10 cellular contexts compared by ENCODE assay signal in genomic region chr6:16676978-16677377, GRCh38.
DNase-seq lines count a peak whose midpoint lies in the region; TF ChIP-seq lines count a peak whose summit lies in the region.
"Had no signal": no experiment of that assay in that cellular context is flagged by ENCODE, and none has a peak within 500 bp of the region (broad histone marks: within the 10 kb centered on the region; RNA-seq: fewer than 3 reads in every experiment).

No MANE protein-coding gene starts in this region.

- peaks cover 21 to 29% of the 10 kb centered on the region in 2 donors for H3K36me3 Mint-ChIP-seq in CD4-positive, alpha-beta memory T cell
- H3K36me3 Mint-ChIP-seq in endodermal cell (ENCODE audit: low read depth) (no peaks in the 10 kb centered on the region), neural progenitor cell (no peaks in the 10 kb centered on the region)

- H3K27me3 Mint-ChIP-seq in CD4-positive, alpha-beta memory T cell, result no peaks in the 10 kb centered on the region
- H3K27me3 Mint-ChIP-seq in endodermal cell (ENCODE audit: insufficient read depth), result no peaks in the 10 kb centered on the region
- H3K27me3 Mint-ChIP-seq in neural progenitor cell (ENCODE audit: insufficient read depth, low read depth), result no peaks in the 10 kb centered on the region

- H3K27ac Mint-ChIP-seq in CD4-positive, alpha-beta memory T cell, result peak overlapping the region in 6 of 7 donors; percentile 17 to 85 (median 38)
- H3K27ac Mint-ChIP-seq in endodermal cell, result peak overlapping the region; percentile 15
- no peak overlapping the region for H3K27ac Mint-ChIP-seq in neural progenitor cell

- no peak overlapping the region for H3K27ac ChIP-seq in CD4-positive, alpha-beta memory T cell (ENCODE audit: low read depth, low read length)
- no peak overlapping the region for H3K27ac ChIP-seq in endodermal cell (ENCODE audit: low read depth, low read length)
- no peak overlapping the region for H3K27ac ChIP-seq in neural progenitor cell

- no peak overlapping the region for H3K4me2 ChIP-seq in neural progenitor cell

- TF ChIP-seq CTCF in endodermal cell (conservative IDR thresholded peaks at IDR 0.05), result no peak
- TF ChIP-seq CTCF in neural progenitor cell (IDR thresholded peaks at IDR 0.05), result no peak

- peaks cover 31% of the 10 kb centered on the region for H3K4me1 ChIP-seq in CD4-positive, alpha-beta memory T cell (ENCODE audit: insufficient read depth, low read length)
- no peaks in the 10 kb centered on the region for H3K4me1 ChIP-seq in endodermal cell (ENCODE audit: control insufficient read depth, insufficient read depth, low read length)
- peaks cover 12% of the 10 kb centered on the region for H3K4me1 ChIP-seq in neural progenitor cell

- H3K27me3 ChIP-seq in CD4-positive, alpha-beta memory T cell (ENCODE audit: insufficient read depth, low read length), result no peaks in the 10 kb centered on the region
- H3K27me3 ChIP-seq in MG63 (no peaks in the 10 kb centered on the region), endodermal cell (ENCODE audit: control insufficient read depth, insufficient read depth, low read length, poor library complexity, severe bottlenecking) (no peaks in the 10 kb centered on the region), neural progenitor cell (no peaks in the 10 kb centered on the region)

- H3K36me3 ChIP-seq in CD4-positive, alpha-beta memory T cell (ENCODE audit: insufficient read depth, low read length), result no peaks in the 10 kb centered on the region
- H3K36me3 ChIP-seq in MG63 (no peaks in the 10 kb centered on the region), endodermal cell (ENCODE audit: control insufficient read depth, insufficient read depth, low read length) (no peaks in the 10 kb centered on the region), neural progenitor cell (no peaks in the 10 kb centered on the region)

- peaks cover 20 to 41% (median 33%) of the 10 kb centered on the region in 4 donors for H3K4me1 Mint-ChIP-seq in CD4-positive, alpha-beta memory T cell
- H3K4me1 Mint-ChIP-seq in endodermal cell, result peaks cover 16% of the 10 kb centered on the region
- peaks cover 9% of the 10 kb centered on the region for H3K4me1 Mint-ChIP-seq in neural progenitor cell

- CTCF ChIA-PET in CD4-positive, alpha-beta memory T cell (lab: Charles Lee; ENCODE audit: partially characterized antibody), result no interaction called here

- H3K9ac ChIP-seq in endodermal cell (ENCODE audit: extremely low read depth, low read length, poor library complexity, severe bottlenecking) (no peak overlapping the region), neural progenitor cell (no peak overlapping the region)

- no peaks in the 10 kb centered on the region for H3F3A ChIP-seq in neural progenitor cell (ENCODE audit: low read depth)

- POLR2A ChIA-PET in CD4-positive, alpha-beta memory T cell (lab: Charles Lee; ENCODE audit: partially characterized antibody), result no interaction called here

- H3K4me3 Mint-ChIP-seq in CD4-positive, alpha-beta memory T cell, result peak overlapping the region in 4 of 8 donors; percentile 26 to 79 (median 36)
- no peak overlapping the region for H3K4me3 Mint-ChIP-seq in endodermal cell
- H3K4me3 Mint-ChIP-seq in neural progenitor cell, result no peak overlapping the region

- H4K20me1 ChIP-seq in neural progenitor cell (ENCODE audit: low read depth), result no peaks in the 10 kb centered on the region

- intact Hi-C loops in CD4-positive, alpha-beta memory T cell (cut with micrococcal nuclease), result no loop called here

- H3K9me3 ChIP-seq in CD4-positive, alpha-beta memory T cell (ENCODE audit: control insufficient read depth in 1 of 2, low read length in 2 of 2), result no peaks in the 10 kb centered on the region
- H3K9me3 ChIP-seq in MG63 (no peaks in the 10 kb centered on the region), endodermal cell (ENCODE audit: control insufficient read depth, low read length) (no peaks in the 10 kb centered on the region), neural progenitor cell (ENCODE audit: low read depth) (no peaks in the 10 kb centered on the region)

- H3K9me3 Mint-ChIP-seq in CD4-positive, alpha-beta memory T cell, result no peaks in the 10 kb centered on the region
- H3K9me3 Mint-ChIP-seq in endodermal cell (no peaks in the 10 kb centered on the region), neural progenitor cell (no peaks in the 10 kb centered on the region)

- no peak overlapping the region for H3K4me3 ChIP-seq in CD4-positive, alpha-beta memory T cell (ENCODE audit: low read length in 2 of 2)
- H3K4me3 ChIP-seq in MG63 (no peak overlapping the region), endodermal cell (ENCODE audit: low read length) (no peak overlapping the region), neural progenitor cell (no peak overlapping the region)

- 61 to 80% methylated on average over 1 to 6 of the region's 6 CpGs for WGBS in endodermal cell (ENCODE audit: insufficient coverage in 1 of 2, insufficient read length in 1 of 2), 2 experiments

- no peak for DNase-seq in CD4-positive, alpha-beta memory T cell
- DNase-seq in MG63, result peak; percentile 12
- DNase-seq in endodermal cell, result no peak
- DNase-seq in neural progenitor cell (ENCODE audit: low spot score), result peak; percentile 19
- no peak for DNase-seq in stimulated activated CD4-positive, alpha-beta T cell treated with anti-CD3 and anti-CD28 coated beads, Interleukin-2, amount 100 ng/mL, for 48 hours
- DNase-seq in stimulated activated CD4-positive, alpha-beta T cell treated with anti-CD3 and anti-CD28 coated beads, Interleukin-1b, Interleukin-23, amount 100 ng/mL, for 48 hours, result no peak
- DNase-seq in activated naive CD4-positive, alpha-beta T cell (lab: John Stamatoyannopoulos, UW), result no peak
- DNase-seq in stimulated activated naive CD4-positive, alpha-beta T cell treated with Interleukin-2 at 50 U/mL for 16 hours (lab: John Stamatoyannopoulos, UW), result no peak
- DNase-seq: activated CD4-positive, CD25-positive, alpha-beta regulatory T cell treated with anti-CD3 and anti-CD28 coated beads, Interleukin-2, amount 50 U/mL, for 72 hours; NCI-H526 treated with DMSO at 0.1 percent for 48 hours had no signal

- H2AFZ ChIP-seq in neural progenitor cell (replicated peaks), result peak overlapping the region; percentile 23

- no peaks in the 10 kb centered on the region for H3K79me2 ChIP-seq in neural progenitor cell (ENCODE audit: low read depth)

Comparison
In these comparisons a context has a peak if more than half of its experiments do, and no peak if none do; other contexts are left out.
1. DNase-seq: peak in MG63 (single experiment) and neural progenitor cell (single experiment); none in CD4-positive, alpha-beta memory T cell (0 of 5), endodermal cell (single experiment), stimulated activated CD4-positive, alpha-beta T cell treated with anti-CD3 and anti-CD28 coated beads, Interleukin-2, amount 100 ng/mL, for 48 hours (0 of 2), stimulated activated CD4-positive, alpha-beta T cell treated with anti-CD3 and anti-CD28 coated beads, Interleukin-1b, Interleukin-23, amount 100 ng/mL, for 48 hours (single experiment), activated naive CD4-positive, alpha-beta T cell (0 of 4) and stimulated activated naive CD4-positive, alpha-beta T cell treated with Interleukin-2 at 50 U/mL for 16 hours (single experiment).